14 cellular contexts compared by ENCODE assay signal in genomic region chr13:26019881-26020535, GRCh38. TPM values are rescaled to one million over a fixed set of nuclear protein-coding genes. Genes with fewer than 3 reads are reported as not detected.
DNase-seq lines count a peak whose midpoint lies in the region; TF ChIP-seq lines count a peak whose summit lies in the region.
"Had no signal": no experiment of that assay in that cellular context is flagged by ENCODE, and none has a peak within 500 bp of the region (broad histone marks: within the 10 kb centered on the region; RNA-seq: fewer than 3 reads in every experiment).

No MANE protein-coding gene starts in this region.

- H3K9me3 Mint-ChIP-seq in CD4-positive, alpha-beta memory T cell = peaks cover 0 to 2% (median 0%) of the 10 kb centered on the region in 8 donors

- DNase-seq in AG08395 (ENCODE audit: low spot score) (peak; percentile 63), HS-5 (ENCODE audit: low read depth) (peak; percentile 31), brain pericyte (ENCODE audit: low read depth, low spot score) (peak; percentile 68), mesenchymal stem cell (peak; percentile 94), NCI-H2227 treated with DMSO at 0.1 percent for 48 hours (lab: John Stamatoyannopoulos, UW) (no peak), WERI-Rb-1 (no peak), NCI-H526 treated with DMSO at 0.1 percent for 48 hours (lab: John Stamatoyannopoulos, UW) (no peak)
- DNase-seq in CD4-positive, alpha-beta memory T cell = no peak
- DNase-seq: activated CD8-positive, alpha-beta T cell treated with anti-CD3 and anti-CD28 coated beads for 36 hours; adrenal gland; COR-L47; NCI-H446; stimulated activated naive CD4-positive, alpha-beta T cell had no signal

- peak overlapping the region; percentile 100 for H3K27ac ChIP-seq in mesenchymal stem cell (ENCODE audit: low read length, poor library complexity, severe bottlenecking)
- no peak overlapping the region for H3K27ac ChIP-seq in CD4-positive, alpha-beta memory T cell (ENCODE audit: low read depth, low read length)
- no peak overlapping the region for H3K27ac ChIP-seq in WERI-Rb-1
- H3K27ac ChIP-seq: adrenal gland had no signal

- no peak overlapping the region for H3K4me3 ChIP-seq in mesenchymal stem cell (ENCODE audit: insufficient read depth in 1 of 2, low read depth in 1 of 2, low read length in 2 of 2)
- no peak overlapping the region for H3K4me3 ChIP-seq in CD4-positive, alpha-beta memory T cell (ENCODE audit: low read length in 2 of 2)
- no peak overlapping the region for H3K4me3 ChIP-seq in WERI-Rb-1 (ENCODE audit: low read depth, low read length)
- H3K4me3 ChIP-seq: adrenal gland, K562 had no signal

- H2BK120ac ChIP-seq in mesenchymal stem cell (ENCODE audit: low read depth, low read length) = no peak overlapping the region

- H3K36me3 ChIP-seq in mesenchymal stem cell (ENCODE audit: control insufficient read depth in 1 of 2, insufficient read depth in 2 of 2, low read depth in 1 of 2, low read length in 2 of 2) (no peaks in the 10 kb centered on the region), WERI-Rb-1 (no peaks in the 10 kb centered on the region)
- no peaks in the 10 kb centered on the region for H3K36me3 ChIP-seq in CD4-positive, alpha-beta memory T cell (ENCODE audit: insufficient read depth, low read length)
- H3K36me3 ChIP-seq: adrenal gland had no signal

- H3K4me1 ChIP-seq in mesenchymal stem cell (ENCODE audit: control insufficient read depth, insufficient read depth, low read depth, low read length) = peaks cover 33% of the 10 kb centered on the region
- no peaks in the 10 kb centered on the region for H3K4me1 ChIP-seq in CD4-positive, alpha-beta memory T cell (ENCODE audit: insufficient read depth, low read length)
- H3K4me1 ChIP-seq: adrenal gland had no signal

- H3K18ac ChIP-seq in mesenchymal stem cell (ENCODE audit: low read depth in 1 of 2, low read length in 2 of 2) = peak overlapping the region in 1 of 2 experiments; percentile 81

- no peak overlapping the region for H3K23ac ChIP-seq in mesenchymal stem cell (ENCODE audit: low read length in 2 of 2)

- H3K79me1 ChIP-seq in mesenchymal stem cell (replicated peaks; ENCODE audit: low read length, poor library complexity, severe bottlenecking) = no peaks in the 10 kb centered on the region

- H2AK5ac ChIP-seq in mesenchymal stem cell (ENCODE audit: low read length, severe bottlenecking) = peak overlapping the region; percentile 76

- POLR2A ChIA-PET in CD4-positive, alpha-beta memory T cell (lab: Charles Lee; ENCODE audit: partially characterized antibody) = no interaction called here

- peak overlapping the region in 1 of 2 experiments; percentile 28 for H2BK12ac ChIP-seq in mesenchymal stem cell (ENCODE audit: low read length in 2 of 2)

- no peak overlapping the region for H3K4me3 Mint-ChIP-seq in CD4-positive, alpha-beta memory T cell
- H3K4me3 Mint-ChIP-seq: activated CD8-positive, alpha-beta T cell treated with anti-CD3 and anti-CD28 coated beads for 36 hours had no signal

- peak overlapping the region in 1 of 2 experiments; percentile 5 for H3K4ac ChIP-seq in mesenchymal stem cell (ENCODE audit: low read depth in 1 of 2, low read length in 2 of 2)

- no peak overlapping the region for H3K9ac ChIP-seq in mesenchymal stem cell (ENCODE audit: low read length)

- CTCF ChIA-PET in CD4-positive, alpha-beta memory T cell (lab: Charles Lee; ENCODE audit: partially characterized antibody) = no interaction called here

- H2BK5ac ChIP-seq in mesenchymal stem cell (ENCODE audit: low read depth, low read length, poor library complexity, severe bottlenecking) = peak overlapping the region; percentile 99

- no peak overlapping the region for H2AFZ ChIP-seq in mesenchymal stem cell (ENCODE audit: low read depth, low read length)

- TF ChIP-seq CTCF in WERI-Rb-1 (IDR thresholded peaks at IDR 0.05; ENCODE audit: low read depth, low read length) = no peak

- H3K4me2 ChIP-seq in mesenchymal stem cell (ENCODE audit: low read length, poor library complexity, severe bottlenecking) = peak overlapping the region; percentile 78

- H3K14ac ChIP-seq in mesenchymal stem cell (ENCODE audit: low read length in 2 of 2) = no peak overlapping the region

- H4K8ac ChIP-seq in mesenchymal stem cell (ENCODE audit: low read length) = peak overlapping the region; percentile 53

- intact Hi-C loops in CD4-positive, alpha-beta memory T cell (cut with micrococcal nuclease) = no loop called here

- no peaks in the 10 kb centered on the region for H3K27me3 Mint-ChIP-seq in CD4-positive, alpha-beta memory T cell
- H3K27me3 Mint-ChIP-seq: activated CD8-positive, alpha-beta T cell treated with anti-CD3 and anti-CD28 coated beads for 36 hours had no signal

- no peak overlapping the region for H2BK15ac ChIP-seq in mesenchymal stem cell (ENCODE audit: low read depth, poor library complexity, severe bottlenecking)

- peak overlapping the region in 1 of 7 donors; percentile 9 for H3K27ac Mint-ChIP-seq in CD4-positive, alpha-beta memory T cell
- H3K27ac Mint-ChIP-seq: activated CD8-positive, alpha-beta T cell treated with anti-CD3 and anti-CD28 coated beads for 36 hours had no signal

- 28% methylated on average over 5 of the region's 9 CpGs for WGBS in mesenchymal stem cell

- H4K91ac ChIP-seq in mesenchymal stem cell (ENCODE audit: low read length) = no peak overlapping the region

- H3K36me3 Mint-ChIP-seq in CD4-positive, alpha-beta memory T cell = peaks cover 0 to 7% of the 10 kb centered on the region in 2 donors

- H3K4me1 Mint-ChIP-seq in CD4-positive, alpha-beta memory T cell = peaks cover 0 to 19% (median 13%) of the 10 kb centered on the region in 4 donors

- H3K9me3 ChIP-seq in mesenchymal stem cell (ENCODE audit: control insufficient read depth, low read length) (no peaks in the 10 kb centered on the region), WERI-Rb-1 (ENCODE audit: severe bottlenecking) (no peaks in the 10 kb centered on the region)
- no peaks in the 10 kb centered on the region for H3K9me3 ChIP-seq in CD4-positive, alpha-beta memory T cell (ENCODE audit: control insufficient read depth in 1 of 2, low read length in 2 of 2)
- H3K9me3 ChIP-seq: adrenal gland had no signal

- H3K27me3 ChIP-seq in mesenchymal stem cell (ENCODE audit: control insufficient read depth in 1 of 2, insufficient read depth in 1 of 2, low read length in 2 of 2) = peaks cover 0 to 13% of the 10 kb centered on the region in 2 experiments
- H3K27me3 ChIP-seq in CD4-positive, alpha-beta memory T cell (ENCODE audit: insufficient read depth, low read length) = no peaks in the 10 kb centered on the region
- no peaks in the 10 kb centered on the region for H3K27me3 ChIP-seq in WERI-Rb-1 (ENCODE audit: insufficient read depth, low read depth, severe bottlenecking)
- H3K27me3 ChIP-seq: adrenal gland had no signal

RNA-seq across cellular contexts. Expression of gene SHISA2, which starts 31.8 kb away (rescaled TPM):
- 0.98 TPM for polyA plus RNA-seq in mesenchymal stem cell (2013, experiment 1 of 2)
- 1.1 TPM for polyA plus RNA-seq in mesenchymal stem cell (2013, experiment 2 of 2)
- total RNA-seq in CD4-positive, alpha-beta memory T cell = under 1 TPM; 0.36 to 0.58 TPM
- polyA plus RNA-seq in CD4-positive, alpha-beta memory T cell = under 1 TPM in 1 of 2 donors, not detected in 1; 0.32 TPM
- total RNA-seq: K562 had no signal
- polyA plus RNA-seq: K562 had no signal

Comparison
In these comparisons a context has a peak if more than half of its experiments do, and no peak if none do; other contexts are left out.
1. DNase-seq: peak in AG08395 (single experiment), HS-5 (single experiment), brain pericyte (single experiment) and mesenchymal stem cell (single experiment); none in CD4-positive, alpha-beta memory T cell (0 of 5), NCI-H2227 treated with DMSO at 0.1 percent for 48 hours (single experiment), WERI-Rb-1 (single experiment) and NCI-H526 treated with DMSO at 0.1 percent for 48 hours (single experiment).